Comparison of ENCODE assay signal across 8 cellular contexts in genomic region chr6:148530394-148530923, GRCh38.
DNase-seq lines count a peak whose midpoint lies in the region; TF ChIP-seq lines count a peak whose summit lies in the region.

No MANE protein-coding gene starts in this region.

- H3K4me1 Mint-ChIP-seq in mesothelial cell of epicardium = peaks cover 17% of the 10 kb centered on the region
- no peaks in the 10 kb centered on the region for H3K4me1 Mint-ChIP-seq in activated T-helper 2 cell treated with anti-CD3 and anti-CD28 coated beads, Interferon-gamma antibody, Interleukin-2, Interleukin-4, amounts not matched to agents 10 μg/mL and 5 μg/mL and 100 μg/mL, durations not matched to agents 14 hours and 24 hours and 36 hours (ENCODE audit: low read depth)

- H3K27ac ChIP-seq in HUES6 (ENCODE audit: low read depth, low read length) = peak overlapping the region; percentile 92
- H3K27ac ChIP-seq in colonic mucosa = peak overlapping the region; percentile 20

- no peaks in the 10 kb centered on the region for H3K27me3 ChIP-seq in HUES6 (ENCODE audit: control insufficient read depth, insufficient read depth, low read length)
- H3K27me3 ChIP-seq in colonic mucosa = no peaks in the 10 kb centered on the region

- H3K4me3 ChIP-seq in HUES6 (ENCODE audit: low read depth, low read length) (peak overlapping the region; percentile 19; the same call in 1 of the 2 replicates), colonic mucosa (no peak overlapping the region)

- peak overlapping the region; percentile 15 for H3K9ac ChIP-seq in HUES6 (ENCODE audit: low read length)
- no peak overlapping the region for H3K9ac ChIP-seq in colonic mucosa (ENCODE audit: low read depth in 2 of 2, low read length in 2 of 2)

- H3K4me1 ChIP-seq in HUES6 (ENCODE audit: control insufficient read depth, insufficient read depth, low read length) = peaks cover 17% of the 10 kb centered on the region
- peaks cover under 1% of the 10 kb centered on the region for H3K4me1 ChIP-seq in colonic mucosa

- H3K27ac Mint-ChIP-seq in mesothelial cell of epicardium = peak overlapping the region; percentile 86
- H3K27ac Mint-ChIP-seq in activated T-helper 2 cell treated with anti-CD3 and anti-CD28 coated beads, Interferon-gamma antibody, Interleukin-2, Interleukin-4, amounts not matched to agents 10 μg/mL and 5 μg/mL and 100 μg/mL, durations not matched to agents 14 hours and 24 hours and 36 hours = no peak overlapping the region

- no peaks in the 10 kb centered on the region for H3K9me3 Mint-ChIP-seq in mesothelial cell of epicardium
- H3K9me3 Mint-ChIP-seq in activated T-helper 2 cell treated with anti-CD3 and anti-CD28 coated beads, Interferon-gamma antibody, Interleukin-2, Interleukin-4, amounts not matched to agents 10 μg/mL and 5 μg/mL and 100 μg/mL, durations not matched to agents 14 hours and 24 hours and 36 hours = no peaks in the 10 kb centered on the region

- intact Hi-C loops in colonic mucosa (cut with DNase I) = no loop called here
- intact Hi-C loops in activated T-helper 2 cell treated with anti-CD3 and anti-CD28 coated beads, Interferon-gamma antibody, Interleukin-2, Interleukin-4, amounts not matched to agents 10 μg/mL and 5 μg/mL and 100 μg/mL, durations not matched to agents 14 hours and 24 hours and 36 hours (cut with micrococcal nuclease) = no loop called here

- peak; percentile 79 for DNase-seq in AG20443 (ENCODE audit: low spot score)
- DNase-seq in GM20000 (ENCODE audit: low spot score) = peak; percentile 32
- no peak for DNase-seq in colonic mucosa
- no peak for DNase-seq in mesothelial cell of epicardium (ENCODE audit: low spot score in 2 of 2, unreplicated experiment in 2 of 2)
- DNase-seq in activated T-helper 2 cell treated with anti-CD3 and anti-CD28 coated beads, Interferon-gamma antibody, Interleukin-2, Interleukin-4, amounts not matched to agents 10 μg/mL and 5 μg/mL and 100 μg/mL, durations not matched to agents 14 hours and 24 hours and 36 hours (ENCODE audit: low spot score) = no peak
- no peak for DNase-seq in SKM-1 treated with dmso at 0.1 percent for 144 hours (lab: John Stamatoyannopoulos, UW; ENCODE audit: unreplicated experiment)
- no peak for DNase-seq in NCI-H446 treated with DMSO at 0.1 percent for 48 hours (lab: John Stamatoyannopoulos, UW)

- H3K36me3 ChIP-seq in HUES6 (ENCODE audit: control insufficient read depth, insufficient read depth, low read length) (peaks cover 62% of the 10 kb centered on the region), colonic mucosa (no peaks in the 10 kb centered on the region)

- no peak for TF ChIP-seq CTCF in GM20000 (IDR thresholded peaks at IDR 0.05; ENCODE audit: extremely low read depth, missing control alignments)
- no peak for TF ChIP-seq CTCF in colonic mucosa (IDR thresholded peaks at IDR 0.05)
- no peak for TF ChIP-seq CTCF in mesothelial cell of epicardium (IDR thresholded peaks at IDR 0.05; ENCODE audit: unreplicated experiment)

- H3K9me3 ChIP-seq in HUES6 (ENCODE audit: control insufficient read depth, insufficient read depth, low read depth, low read length) (peaks cover 2% of the 10 kb centered on the region; the same call in 1 of the 2 replicates), colonic mucosa (no peaks in the 10 kb centered on the region)

- H3K36me3 Mint-ChIP-seq in mesothelial cell of epicardium = peaks cover 47% of the 10 kb centered on the region
- H3K36me3 Mint-ChIP-seq in activated T-helper 2 cell treated with anti-CD3 and anti-CD28 coated beads, Interferon-gamma antibody, Interleukin-2, Interleukin-4, amounts not matched to agents 10 μg/mL and 5 μg/mL and 100 μg/mL, durations not matched to agents 14 hours and 24 hours and 36 hours (ENCODE audit: low read depth) = no peaks in the 10 kb centered on the region

- peak overlapping the region; percentile 25 for H3K4me3 Mint-ChIP-seq in mesothelial cell of epicardium
- H3K4me3 Mint-ChIP-seq in activated T-helper 2 cell treated with anti-CD3 and anti-CD28 coated beads, Interferon-gamma antibody, Interleukin-2, Interleukin-4, amounts not matched to agents 10 μg/mL and 5 μg/mL and 100 μg/mL, durations not matched to agents 14 hours and 24 hours and 36 hours (ENCODE audit: low read depth) = no peak overlapping the region

- H3K27me3 Mint-ChIP-seq in mesothelial cell of epicardium (ENCODE audit: low read depth) = no peaks in the 10 kb centered on the region
- H3K27me3 Mint-ChIP-seq in activated T-helper 2 cell treated with anti-CD3 and anti-CD28 coated beads, Interferon-gamma antibody, Interleukin-2, Interleukin-4, amounts not matched to agents 10 μg/mL and 5 μg/mL and 100 μg/mL, durations not matched to agents 14 hours and 24 hours and 36 hours (ENCODE audit: low read depth) = peaks cover 2% of the 10 kb centered on the region

Comparison
In these comparisons a context has a peak if more than half of its experiments do, and no peak if none do; other contexts are left out.
1. DNase-seq: peak in AG20443 (single experiment) and GM20000 (single experiment); none in colonic mucosa (single experiment), mesothelial cell of epicardium (0 of 2), activated T-helper 2 cell treated with anti-CD3 and anti-CD28 coated beads, Interferon-gamma antibody, Interleukin-2, Interleukin-4, amounts not matched to agents 10 μg/mL and 5 μg/mL and 100 μg/mL, durations not matched to agents 14 hours and 24 hours and 36 hours (single experiment), SKM-1 treated with dmso at 0.1 percent for 144 hours (single experiment) and NCI-H446 treated with DMSO at 0.1 percent for 48 hours (single experiment).